1 cellular context compared by ENCODE assay signal in genomic region chr12:120698677-120699076, GRCh38.
TF ChIP-seq lines count a peak whose summit lies in the region.

No MANE protein-coding gene starts in this region.

TF ChIP-seq in K562, 482 proteins besides CTCF, POLR2A, EP300 and RAD21:
- TF ChIP-seq MAFK (IDR thresholded peaks at IDR 0.05; ENCODE audit: low read length) (no peak), SPI1 (IDR thresholded peaks at IDR 0.05; ENCODE audit: borderline replicate concordance, low read depth, low read length) (peak; percentile 38; the same call in 1 of the 2 replicates), ZNF785 (CRISPR knock-in tag; IDR thresholded peaks at IDR 0.05) (no peak)
TF ChIP-seq in K562: peak in this region for 1.
